In the genomic region with DNA sequence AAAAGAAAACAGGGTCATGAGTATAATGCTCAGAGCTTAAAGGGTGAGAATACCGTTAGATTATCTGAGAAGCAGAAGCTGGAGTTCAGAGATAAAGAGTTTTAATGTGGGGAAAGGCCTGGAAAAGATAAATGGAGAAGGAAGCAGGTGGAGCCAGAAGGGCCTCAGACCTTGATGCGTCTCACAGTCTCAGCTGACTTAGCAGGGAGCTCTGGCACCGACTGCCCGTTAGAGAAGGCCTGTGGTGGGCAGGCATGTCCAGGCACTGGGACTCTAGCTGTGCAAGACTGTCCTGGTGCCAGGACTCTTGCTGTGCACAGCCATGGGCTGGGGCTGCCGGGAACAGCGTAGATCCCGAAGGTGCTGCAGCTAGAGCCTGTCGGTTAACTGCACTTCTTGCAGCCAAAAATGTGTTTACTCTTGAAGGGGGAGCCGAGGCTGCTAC, we compare ENCODE assay signal across 1 cellular context.
TF ChIP-seq lines count a peak whose summit lies in the region.

No MANE protein-coding gene starts in this region.

TF ChIP-seq in IMR-90, 13 proteins besides CTCF, POLR2A, EP300 and RAD21 (continued from another document):
- TF ChIP-seq, protein P1, sequence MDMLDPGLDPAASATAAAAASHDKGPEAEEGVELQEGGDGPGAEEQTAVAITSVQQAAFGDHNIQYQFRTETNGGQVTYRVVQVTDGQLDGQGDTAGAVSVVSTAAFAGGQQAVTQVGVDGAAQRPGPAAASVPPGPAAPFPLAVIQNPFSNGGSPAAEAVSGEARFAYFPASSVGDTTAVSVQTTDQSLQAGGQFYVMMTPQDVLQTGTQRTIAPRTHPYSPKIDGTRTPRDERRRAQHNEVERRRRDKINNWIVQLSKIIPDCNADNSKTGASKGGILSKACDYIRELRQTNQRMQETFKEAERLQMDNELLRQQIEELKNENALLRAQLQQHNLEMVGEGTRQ (IDR thresholded peaks at IDR 0.05; ENCODE audit: low read depth, low read length), result no peak
- TF ChIP-seq SMC3 (IDR thresholded peaks at IDR 0.05; ENCODE audit: low read depth, low read length) (no peak), RCOR1 (IDR thresholded peaks at IDR 0.05; ENCODE audit: insufficient replicate concordance, low read length) (no peak), BHLHE40 (IDR thresholded peaks at IDR 0.05; ENCODE audit: low read depth, low read length) (no peak), MXI1 (IDR thresholded peaks at IDR 0.05; ENCODE audit: borderline replicate concordance, low read depth, low read length) (no peak), FOS (IDR thresholded peaks at IDR 0.05; ENCODE audit: low read depth, low read length) (no peak)
- TF ChIP-seq, protein P2, sequence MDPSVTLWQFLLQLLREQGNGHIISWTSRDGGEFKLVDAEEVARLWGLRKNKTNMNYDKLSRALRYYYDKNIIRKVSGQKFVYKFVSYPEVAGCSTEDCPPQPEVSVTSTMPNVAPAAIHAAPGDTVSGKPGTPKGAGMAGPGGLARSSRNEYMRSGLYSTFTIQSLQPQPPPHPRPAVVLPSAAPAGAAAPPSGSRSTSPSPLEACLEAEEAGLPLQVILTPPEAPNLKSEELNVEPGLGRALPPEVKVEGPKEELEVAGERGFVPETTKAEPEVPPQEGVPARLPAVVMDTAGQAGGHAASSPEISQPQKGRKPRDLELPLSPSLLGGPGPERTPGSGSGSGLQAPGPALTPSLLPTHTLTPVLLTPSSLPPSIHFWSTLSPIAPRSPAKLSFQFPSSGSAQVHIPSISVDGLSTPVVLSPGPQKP (IDR thresholded peaks at IDR 0.05; ENCODE audit: borderline replicate concordance, low read depth, low read length), result no peak
